13 cellular contexts compared by ENCODE assay signal in the genomic region with DNA sequence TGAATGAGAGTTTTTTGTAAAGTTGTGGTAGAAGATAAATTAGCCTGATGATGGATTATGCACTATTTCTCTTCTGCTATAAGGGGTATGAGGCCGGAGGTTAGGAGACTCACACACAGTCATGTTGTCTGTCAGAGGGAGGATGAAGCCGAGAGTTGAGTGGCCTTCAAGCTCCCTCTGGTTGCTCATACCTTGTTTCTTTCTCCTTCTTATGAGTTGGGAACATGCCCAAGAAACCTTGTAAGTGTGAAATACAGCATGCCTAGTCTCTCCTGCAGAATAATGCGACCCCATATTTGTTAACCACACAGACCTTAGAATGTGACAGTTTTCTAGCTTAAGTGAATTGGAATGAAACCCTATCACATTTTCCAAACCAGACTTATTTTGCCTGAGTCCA.
A peak's percentile ranks its signal among the peaks of the same experiment; 100 is the strongest.
DNase-seq lines count a peak whose midpoint lies in the region; ATAC-seq, FAIRE-seq and TF ChIP-seq lines count a peak whose summit lies in the region.
"Had no signal": no experiment of that assay in that cellular context is flagged by ENCODE, and none has a peak within 500 bp of the region (broad histone marks: within the 10 kb centered on the region; RNA-seq: fewer than 3 reads in every experiment).

No MANE protein-coding gene starts in this region.

- no peaks in the 10 kb centered on the region; the same call in 1 of the 2 replicates for H3K79me1 ChIP-seq in H1 (ENCODE audit: low read depth, low read length)

- no peak overlapping the region for H2BK120ac ChIP-seq in H1 (replicated peaks; ENCODE audit: low read depth, low read length)

- peak; percentile 10 to 27; a peak in 2 of 4 replicates for TF ChIP-seq RAD21 in H1 (IDR thresholded peaks at IDR 0.05 in 1 of 2, conservative IDR thresholded peaks at IDR 0.05 in 1 of 2; ENCODE audit: low read depth in 2 of 2, low read length in 2 of 2)

- H3K4me1 ChIP-seq in H1 (replicated peaks in 1 of 4; ENCODE audit: control insufficient read depth in 3 of 4, insufficient read depth in 4 of 4, low read length in 3 of 4) (peaks cover 0 to 21% (median 2%) of the 10 kb centered on the region in 4 experiments), muscle layer of colon (ENCODE audit: insufficient read depth, low read length) (peaks cover 67% of the 10 kb centered on the region), transverse colon (peaks cover 0 to 34% (median 6%) of the 10 kb centered on the region in 4 donors)

- no peaks in the 10 kb centered on the region for H3K9me3 Mint-ChIP-seq in activated CD4-positive, alpha-beta T cell treated with anti-CD3 and anti-CD28 coated beads for 36 hours (ENCODE audit: low read depth)
- peaks cover 9% of the 10 kb centered on the region for H3K9me3 Mint-ChIP-seq in natural killer cell treated with Interleukin-12 subunit alpha and Interleukin-12 subunit beta and Interleukin-15 and Interleukin-18, amount 100 ng/mL, for 72 hours
- H3K9me3 Mint-ChIP-seq: activated CD4-positive, alpha-beta T cell treated with anti-CD3 and anti-CD28 coated beads, Interleukin-2, amount 10 ng/mL, durations not matched to agents 7 days and 5 days had no signal

- H3K27ac ChIP-seq in H1 (ENCODE audit: low read depth, low read length) (no peak overlapping the region), muscle layer of colon (ENCODE audit: low read depth, low read length) (peak overlapping the region; percentile 76), transverse colon (peak overlapping the region; percentile 33 to 59 (median 57))

- no peak overlapping the region for H3K4me2 ChIP-seq in H1 (ENCODE audit: insufficient read depth in 1 of 2, low read depth in 2 of 2, low read length in 2 of 2)

- H4K8ac ChIP-seq in H1 (ENCODE audit: extremely low read depth, insufficient read depth, low read length), result no peak overlapping the region

- POLR2A ChIA-PET in H1 (lab: Charles Lee; ENCODE audit: partially characterized antibody), result no interaction called here
- POLR2A ChIA-PET in activated CD4-positive, alpha-beta T cell treated with anti-CD3 and anti-CD28 coated beads for 36 hours (lab: Charles Lee), result no interaction called here

- TF ChIP-seq POLR2A in H1 (IDR thresholded peaks at IDR 0.05; ENCODE audit: control extremely low read depth in 1 of 2, low read depth in 2 of 2, low read length in 2 of 2) (no peak), transverse colon (IDR thresholded peaks at IDR 0.05) (no peak)

- H3K36me3 ChIP-seq in H1 (ENCODE audit: control insufficient read depth in 2 of 4, insufficient read depth in 4 of 4, low read length in 3 of 4) (no peaks in the 10 kb centered on the region), muscle layer of colon (ENCODE audit: insufficient read depth, low read length) (no peaks in the 10 kb centered on the region), transverse colon (no peaks in the 10 kb centered on the region)
- H3K36me3 ChIP-seq: brain microvascular endothelial cell had no signal

- intact Hi-C loops in transverse colon (cut with DNase I; ENCODE audit: low total_unique reads), result loop anchor here (10.0 kb wide), 1 partner anchor 363 kb away; a partner anchor contains a TSS
- intact Hi-C loops in activated CD4-positive, alpha-beta T cell treated with anti-CD3 and anti-CD28 coated beads for 36 hours (cut with DNase I, micrococcal nuclease), result no loop called here

- H3K9me3 ChIP-seq in H1 (ENCODE audit: insufficient read depth in 2 of 2, low read depth in 1 of 2, low read length in 1 of 2) (no peaks in the 10 kb centered on the region), muscle layer of colon (ENCODE audit: low read length) (no peaks in the 10 kb centered on the region), transverse colon (no peaks in the 10 kb centered on the region)

- FAIRE-seq in H1 (lab: Jason Lieb, UNC), result no peak

- no peaks in the 10 kb centered on the region for H3K23me2 ChIP-seq in H1 (ENCODE audit: low read depth, low read length)

- CTCF ChIA-PET in H1 (lab: Charles Lee; ENCODE audit: partially characterized antibody), result interaction anchor here (0.8 to 2.0 kb wide), 7 partner anchors 8 to 259 kb away, joined by 3 to 24 read pairs (median 3); no protein-coding TSS in a partner anchor
- CTCF ChIA-PET in activated CD4-positive, alpha-beta T cell treated with anti-CD3 and anti-CD28 coated beads for 36 hours (lab: Charles Lee), result no interaction called here

- no peak overlapping the region for H4K91ac ChIP-seq in H1 (replicated peaks; ENCODE audit: insufficient read length, low read length)

- no peak overlapping the region for H2AFZ ChIP-seq in H1 (ENCODE audit: low read length)

- no peak overlapping the region for H3K9ac ChIP-seq in H1 (replicated peaks in 1 of 4; ENCODE audit: extremely low read depth in 1 of 4, low read depth in 3 of 4, low read length in 3 of 4)
- H3K9ac ChIP-seq in muscle layer of colon (ENCODE audit: low read length), result no peak overlapping the region

- in situ Hi-C loops in transverse colon (cut with MboI; ENCODE audit: low pct_ligation_motif_present in 1 of 4, low pct_unique_long_range_greater_than_20kb in 1 of 4, low sequenced_read_pairs in 3 of 4), result loop anchor here in 1 of 4 donors (25.0 kb wide), 1 partner anchor 366 kb away; a partner anchor contains a TSS

- peaks cover 0 to 7% of the 10 kb centered on the region in 2 experiments for H4K20me1 ChIP-seq in H1 (replicated peaks in 1 of 2; ENCODE audit: control insufficient read depth in 1 of 2, insufficient read depth in 2 of 2, low read length in 2 of 2)

- no peak overlapping the region for H4K5ac ChIP-seq in H1 (ENCODE audit: insufficient read length, low read depth, low read length)

- TF ChIP-seq CTCF in H1 (IDR thresholded peaks at IDR 0.05; ENCODE audit: control extremely low read depth in 1 of 3, insufficient read depth in 1 of 3, low read depth in 1 of 3, low read length in 3 of 3) (no peak), transverse colon (IDR thresholded peaks at IDR 0.05) (no peak)

- H2BK12ac ChIP-seq in H1 (ENCODE audit: low read depth, low read length), result no peak overlapping the region

- H3K56ac ChIP-seq in H1 (replicated peaks; ENCODE audit: insufficient read length, low read depth, low read length), result no peak overlapping the region

- DNase-seq in OCI-M1 (lab: John Stamatoyannopoulos, UW), result peak; percentile 8
- no peak for DNase-seq in H1 (ENCODE audit: low read depth in 1 of 2, low spot score in 2 of 2)
- no peak for DNase-seq in transverse colon
- no peak for DNase-seq in NCI-H226
- no peak for DNase-seq in activated CD4-positive, alpha-beta T cell treated with anti-CD3 and anti-CD28 coated beads for 36 hours
- DNase-seq in natural killer cell treated with Interleukin-12 subunit alpha and Interleukin-12 subunit beta and Interleukin-15 and Interleukin-18, amount 100 ng/mL, for 72 hours (ENCODE audit: low spot score), result no peak
- DNase-seq: activated CD4-positive, alpha-beta T cell treated with anti-CD3 and anti-CD28 coated beads, Interleukin-2, amount 10 ng/mL, durations not matched to agents 7 days and 5 days; mesendoderm; NCI-H1417 treated with DMSO at 0.1 percent for 48 hours; stimulated activated naive CD8-positive, alpha-beta T cell treated with anti-CD3 and anti-CD28 coated beads, Interleukin-15, Interleukin-2, amounts not matched to agents 100 U/mL and 50 U/mL, for 24 hours; T-cell had no signal

- H3K4me3 ChIP-seq in H1 (ENCODE audit: extremely low read depth in 1 of 4, insufficient read depth in 2 of 4, low read depth in 3 of 4, low read length in 4 of 4), result no peak overlapping the region
- H3K4me3 ChIP-seq in muscle layer of colon (ENCODE audit: low read depth in 1 of 2, low read length in 2 of 2), result no peak overlapping the region
- no peak overlapping the region for H3K4me3 ChIP-seq in transverse colon

- peaks cover 0 to 87% of the 10 kb centered on the region in 2 experiments; a peak in 3 of 4 replicates for H3K79me2 ChIP-seq in H1 (ENCODE audit: control insufficient read depth in 1 of 2, insufficient read depth in 2 of 2, low read length in 2 of 2)

- no peak overlapping the region for H3K18ac ChIP-seq in H1 (ENCODE audit: extremely low read depth, low read length)

- no peaks in the 10 kb centered on the region for H3K36me3 Mint-ChIP-seq in activated CD4-positive, alpha-beta T cell treated with anti-CD3 and anti-CD28 coated beads for 36 hours (ENCODE audit: low read depth)
- peaks cover 4% of the 10 kb centered on the region for H3K36me3 Mint-ChIP-seq in natural killer cell treated with Interleukin-12 subunit alpha and Interleukin-12 subunit beta and Interleukin-15 and Interleukin-18, amount 100 ng/mL, for 72 hours
- H3K36me3 Mint-ChIP-seq: T-cell had no signal

- H3K27me3 ChIP-seq in H1 (replicated peaks in 1 of 4; ENCODE audit: control insufficient read depth in 3 of 4, extremely low read depth in 1 of 4, insufficient read depth in 3 of 4, low read length in 3 of 4) (no peaks in the 10 kb centered on the region), muscle layer of colon (ENCODE audit: control insufficient read depth in 1 of 2, insufficient read depth in 2 of 2, low read length in 2 of 2) (no peaks in the 10 kb centered on the region), transverse colon (no peaks in the 10 kb centered on the region)
- H3K27me3 ChIP-seq: brain microvascular endothelial cell had no signal

- H2BK20ac ChIP-seq in H1 (ENCODE audit: low read length), result no peak overlapping the region

- 69% methylated on average over 3 of the region's 3 CpGs; no CpG with 5 or more reads in 1 of the 2 experiments for WGBS in H1 (ENCODE audit: extremely low coverage in 1 of 2, insufficient coverage in 1 of 2, insufficient read length in 1 of 2, insufficient replicate concordance in 2 of 2, low coverage in 1 of 2, low lambda C conversion rate in 2 of 2, missing lambda C conversion rate in 1 of 2), 2 experiments
- WGBS in transverse colon (ENCODE audit: low coverage in 1 of 2), 2 donors, result 50 to 71% methylated on average over 2 to 3 of the region's 3 CpGs

- H3K4me1 Mint-ChIP-seq in activated CD4-positive, alpha-beta T cell treated with anti-CD3 and anti-CD28 coated beads for 36 hours, result no peaks in the 10 kb centered on the region
- no peaks in the 10 kb centered on the region for H3K4me1 Mint-ChIP-seq in natural killer cell treated with Interleukin-12 subunit alpha and Interleukin-12 subunit beta and Interleukin-15 and Interleukin-18, amount 100 ng/mL, for 72 hours (ENCODE audit: low read depth in 2 of 2)
- H3K4me1 Mint-ChIP-seq: activated CD4-positive, alpha-beta T cell treated with anti-CD3 and anti-CD28 coated beads, Interleukin-2, amount 10 ng/mL, durations not matched to agents 7 days and 5 days; T-cell had no signal

- no peak overlapping the region for H3K4me3 Mint-ChIP-seq in activated CD4-positive, alpha-beta T cell treated with anti-CD3 and anti-CD28 coated beads for 36 hours
- no peak overlapping the region for H3K4me3 Mint-ChIP-seq in natural killer cell treated with Interleukin-12 subunit alpha and Interleukin-12 subunit beta and Interleukin-15 and Interleukin-18, amount 100 ng/mL, for 72 hours
- H3K4me3 Mint-ChIP-seq: activated CD4-positive, alpha-beta T cell treated with anti-CD3 and anti-CD28 coated beads, Interleukin-2, amount 10 ng/mL, durations not matched to agents 7 days and 5 days; T-cell had no signal

- no peak overlapping the region for H3K27ac Mint-ChIP-seq in activated CD4-positive, alpha-beta T cell treated with anti-CD3 and anti-CD28 coated beads for 36 hours
- H3K27ac Mint-ChIP-seq in natural killer cell treated with Interleukin-12 subunit alpha and Interleukin-12 subunit beta and Interleukin-15 and Interleukin-18, amount 100 ng/mL, for 72 hours, result no peak overlapping the region
- H3K27ac Mint-ChIP-seq: activated CD4-positive, alpha-beta T cell treated with anti-CD3 and anti-CD28 coated beads, Interleukin-2, amount 10 ng/mL, durations not matched to agents 7 days and 5 days; T-cell had no signal

- no peak overlapping the region for H2BK15ac ChIP-seq in H1 (ENCODE audit: low read length)

- H3K4ac ChIP-seq in H1 (replicated peaks; ENCODE audit: insufficient read length, low read depth, low read length), result no peak overlapping the region

- H3K27me3 Mint-ChIP-seq in activated CD4-positive, alpha-beta T cell treated with anti-CD3 and anti-CD28 coated beads for 36 hours, result peaks cover 2% of the 10 kb centered on the region
- peaks cover 0 to 8% of the 10 kb centered on the region in 2 donors for H3K27me3 Mint-ChIP-seq in natural killer cell treated with Interleukin-12 subunit alpha and Interleukin-12 subunit beta and Interleukin-15 and Interleukin-18, amount 100 ng/mL, for 72 hours
- H3K27me3 Mint-ChIP-seq: activated CD4-positive, alpha-beta T cell treated with anti-CD3 and anti-CD28 coated beads, Interleukin-2, amount 10 ng/mL, durations not matched to agents 7 days and 5 days had no signal

- no peak overlapping the region for H2AK5ac ChIP-seq in H1 (ENCODE audit: low read depth, low read length)

- no peak for ATAC-seq in activated CD4-positive, alpha-beta T cell treated with anti-CD3 and anti-CD28 coated beads for 36 hours
- no peak for ATAC-seq in natural killer cell treated with Interleukin-12 subunit alpha and Interleukin-12 subunit beta and Interleukin-15 and Interleukin-18, amount 100 ng/mL, for 72 hours
- ATAC-seq: stimulated activated naive CD8-positive, alpha-beta T cell treated with anti-CD3 and anti-CD28 coated beads, Interleukin-15, Interleukin-2, amounts not matched to agents 100 U/mL and 50 U/mL, for 24 hours; T-cell had no signal

- no peak overlapping the region for H3K14ac ChIP-seq in H1 (ENCODE audit: insufficient read length)

- H2BK5ac ChIP-seq in H1 (ENCODE audit: low read depth, low read length), result no peak overlapping the region

- no peak overlapping the region for H3K23ac ChIP-seq in H1 (ENCODE audit: insufficient read length)

- TF ChIP-seq EP300 in H1 (IDR thresholded peaks at IDR 0.05; ENCODE audit: borderline replicate concordance in 1 of 2, low read depth in 2 of 2, low read length in 2 of 2) (no peak), transverse colon (IDR thresholded peaks at IDR 0.05; ENCODE audit: low read depth) (no peak)
